Comparison of ENCODE assay signal across 8 cellular contexts in genomic region chr10:92849234-92849525, GRCh38. TPM values are rescaled to one million over a fixed set of nuclear protein-coding genes. Genes with fewer than 3 reads are reported as not detected.
DNase-seq lines count a peak whose midpoint lies in the region; ATAC-seq, FAIRE-seq and TF ChIP-seq lines count a peak whose summit lies in the region.

No MANE protein-coding gene starts in this region.

- TF ChIP-seq CTCF in BJ (IDR thresholded peaks at IDR 0.05; ENCODE audit: insufficient read depth, low read depth, low read length) (no peak), GM12878 (IDR thresholded peaks at IDR 0.05 in 2 of 3, conservative IDR thresholded peaks at IDR 0.05 in 1 of 3; ENCODE audit: control insufficient read depth in 2 of 3, extremely low read depth in 1 of 3, insufficient read depth in 1 of 3, low read depth in 3 of 3, low read length in 3 of 3) (no peak), D721Med (IDR thresholded peaks at IDR 0.05; ENCODE audit: insufficient read depth, missing control alignments) (no peak)

- H3K27ac ChIP-seq in GM12878 (ENCODE audit: control insufficient read depth, insufficient read depth) = no peak overlapping the region

- ATAC-seq in HG03139 (IDR thresholded peaks at IDR 0.05; ENCODE audit: unreplicated experiment) (peak; percentile 16), GM12878 (peak; percentile 7), HG03196 (IDR thresholded peaks at IDR 0.05; ENCODE audit: unreplicated experiment) (no peak), GM18511 (IDR thresholded peaks at IDR 0.05; ENCODE audit: unreplicated experiment) (no peak)

- DNase-seq in BJ (ENCODE audit: low read depth) (no peak), GM12878 (ENCODE audit: low read depth, low spot score) (no peak), midbrain (lab: John Stamatoyannopoulos, UW) (peak; percentile 25), NCI-H187 treated with DMSO at 0.1 percent for 48 hours (lab: John Stamatoyannopoulos, UW) (no peak), D721Med (ENCODE audit: insufficient read length, low spot score) (no peak)

- H2AFZ ChIP-seq in GM12878 (ENCODE audit: control insufficient read depth, low read depth, low read length) = peak overlapping the region; percentile 94

- TF ChIP-seq EP300 in GM12878 (IDR thresholded peaks at IDR 0.05; ENCODE audit: borderline replicate concordance in 1 of 2, control insufficient read depth in 1 of 2, low read depth in 2 of 2, low read length in 2 of 2) = no peak

- CTCF ChIA-PET in BJ (lab: Yijun Ruan, JAX) (interaction anchor here (1.0 to 1.5 kb wide), 4 partner anchors 8 to 27 kb away, joined by 3 to 5 read pairs (median 4); no protein-coding TSS in a partner anchor), GM12878 (lab: Yijun Ruan, JAX) (interaction anchor here (1.1 to 1.8 kb wide), 3 partner anchors 25 to 258 kb away, joined by 3 to 4 read pairs (median 3); no protein-coding TSS in a partner anchor)

- no peaks in the 10 kb centered on the region for H3K79me2 ChIP-seq in GM12878 (ENCODE audit: control insufficient read depth, insufficient read depth, low read length)

- in situ Hi-C loops in GM12878 (cut with MboI) = no loop called here

- POLR2A ChIA-PET in BJ (lab: Charles Lee) = no interaction called here
- POLR2A ChIA-PET in GM12878 (lab: Charles Lee) = interaction anchor here (1.8 kb wide), 1 partner anchor 11 kb away, joined by 7 read pairs; no protein-coding TSS in a partner anchor

- TF ChIP-seq POLR2A in GM12878 (IDR thresholded peaks at IDR 0.05; ENCODE audit: low read depth, low read length) = no peak

- H3K4me3 ChIP-seq in BJ (ENCODE audit: low read depth, low read length) (peak overlapping the region; percentile 95), GM12878 (peak overlapping the region; percentile 93)

- no peaks in the 10 kb centered on the region for H4K20me1 ChIP-seq in GM12878 (ENCODE audit: control insufficient read depth, insufficient read depth)

- SMC1A ChIA-PET in GM12878 (lab: Charles Lee; ENCODE audit: uncharacterized antibody, unreplicated experiment) = interaction anchor here (1.0 to 2.3 kb wide), 3 partner anchors 8 to 258 kb away, joined by 3 to 7 read pairs (median 3); no protein-coding TSS in a partner anchor

- intact Hi-C loops in GM12878 (cut with micrococcal nuclease; ENCODE audit: unreplicated experiment) = loop anchor here (10.0 kb wide), 1 partner anchor 254 kb away; the partner anchor contains the start of gene KIF11

- no peaks in the 10 kb centered on the region; the same call in 2 of the 3 replicates for H3K9me3 ChIP-seq in GM12878 (replicated peaks; ENCODE audit: control insufficient read depth, insufficient read depth, low read length)

- TF ChIP-seq RAD21 in GM12878 (IDR thresholded peaks at IDR 0.05; ENCODE audit: insufficient read depth, low read depth, low read length) = no peak

- peak overlapping the region; percentile 65 for H3K4me2 ChIP-seq in GM12878 (ENCODE audit: control insufficient read depth, insufficient read depth)

- RAD21 ChIA-PET in GM12878 (lab: Charles Lee; ENCODE audit: unreplicated experiment) = interaction anchor here (0.5 kb wide), 1 partner anchor 188 kb away, joined by 3 read pairs; no protein-coding TSS in a partner anchor

- H3K27me3 ChIP-seq in BJ (ENCODE audit: control insufficient read depth, insufficient read depth, low read length) (no peaks in the 10 kb centered on the region), GM12878 (replicated peaks in 1 of 2; ENCODE audit: control insufficient read depth in 2 of 2, insufficient read depth in 2 of 2, low read length in 1 of 2) (no peaks in the 10 kb centered on the region)

- H3K36me3 ChIP-seq in BJ (ENCODE audit: control insufficient read depth, insufficient read depth, low read length) (no peaks in the 10 kb centered on the region), GM12878 (ENCODE audit: control insufficient read depth in 2 of 2, insufficient read depth in 2 of 2, low read length in 1 of 2) (no peaks in the 10 kb centered on the region)

- BruUV-seq in GM12878 (replicated peaks; lab: Mats Ljungman, UMichigan) = no TSS peak

- peaks cover 17% of the 10 kb centered on the region for H3K4me1 ChIP-seq in GM12878 (ENCODE audit: control insufficient read depth, insufficient read depth, low read length)

- 2% methylated on average over 7 of the region's 7 CpGs for WGBS in GM12878 (ENCODE audit: insufficient coverage, insufficient replicate concordance, low lambda C conversion rate, missing lambda C conversion rate)

- peak overlapping the region; percentile 77; the same call in 1 of the 2 replicates for H3K9ac ChIP-seq in GM12878 (ENCODE audit: control insufficient read depth, insufficient read depth, low read length)

- FAIRE-seq in GM12878 (lab: Jason Lieb, UNC) = no peak
- no peak for FAIRE-seq in D721Med (lab: Jason Lieb, UNC)

TF ChIP-seq in GM12878, 131 proteins besides CTCF, POLR2A, EP300 and RAD21 (continues in another document):
- TF ChIP-seq FOXK2 (IDR thresholded peaks at IDR 0.05) (no peak), NFYA (IDR thresholded peaks at IDR 0.05; ENCODE audit: borderline replicate concordance, low read depth, low read length) (no peak), PBX3 (IDR thresholded peaks at IDR 0.05; ENCODE audit: insufficient replicate concordance, low read depth, low read length) (no peak), SMARCA5 (IDR thresholded peaks at IDR 0.05) (no peak)
- TF ChIP-seq, protein P1, sequence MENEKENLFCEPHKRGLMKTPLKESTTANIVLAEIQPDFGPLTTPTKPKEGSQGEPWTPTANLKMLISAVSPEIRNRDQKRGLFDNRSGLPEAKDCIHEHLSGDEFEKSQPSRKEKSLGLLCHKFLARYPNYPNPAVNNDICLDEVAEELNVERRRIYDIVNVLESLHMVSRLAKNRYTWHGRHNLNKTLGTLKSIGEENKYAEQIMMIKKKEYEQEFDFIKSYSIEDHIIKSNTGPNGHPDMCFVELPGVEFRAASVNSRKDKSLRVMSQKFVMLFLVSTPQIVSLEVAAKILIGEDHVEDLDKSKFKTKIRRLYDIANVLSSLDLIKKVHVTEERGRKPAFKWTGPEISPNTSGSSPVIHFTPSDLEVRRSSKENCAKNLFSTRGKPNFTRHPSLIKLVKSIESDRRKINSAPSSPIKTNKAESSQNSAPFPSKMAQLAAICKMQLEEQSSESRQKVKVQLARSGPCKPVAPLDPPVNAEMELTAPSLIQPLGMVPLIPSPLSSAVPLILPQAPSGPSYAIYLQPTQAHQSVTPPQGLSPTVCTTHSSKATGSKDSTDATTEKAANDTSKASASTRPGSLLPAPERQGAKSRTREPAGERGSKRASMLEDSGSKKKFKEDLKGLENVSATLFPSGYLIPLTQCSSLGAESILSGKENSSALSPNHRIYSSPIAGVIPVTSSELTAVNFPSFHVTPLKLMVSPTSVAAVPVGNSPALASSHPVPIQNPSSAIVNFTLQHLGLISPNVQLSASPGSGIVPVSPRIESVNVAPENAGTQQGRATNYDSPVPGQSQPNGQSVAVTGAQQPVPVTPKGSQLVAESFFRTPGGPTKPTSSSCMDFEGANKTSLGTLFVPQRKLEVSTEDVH (IDR thresholded peaks at IDR 0.05; ENCODE audit: low read depth, partially characterized antibody) = no peak
- TF ChIP-seq, protein P2, sequence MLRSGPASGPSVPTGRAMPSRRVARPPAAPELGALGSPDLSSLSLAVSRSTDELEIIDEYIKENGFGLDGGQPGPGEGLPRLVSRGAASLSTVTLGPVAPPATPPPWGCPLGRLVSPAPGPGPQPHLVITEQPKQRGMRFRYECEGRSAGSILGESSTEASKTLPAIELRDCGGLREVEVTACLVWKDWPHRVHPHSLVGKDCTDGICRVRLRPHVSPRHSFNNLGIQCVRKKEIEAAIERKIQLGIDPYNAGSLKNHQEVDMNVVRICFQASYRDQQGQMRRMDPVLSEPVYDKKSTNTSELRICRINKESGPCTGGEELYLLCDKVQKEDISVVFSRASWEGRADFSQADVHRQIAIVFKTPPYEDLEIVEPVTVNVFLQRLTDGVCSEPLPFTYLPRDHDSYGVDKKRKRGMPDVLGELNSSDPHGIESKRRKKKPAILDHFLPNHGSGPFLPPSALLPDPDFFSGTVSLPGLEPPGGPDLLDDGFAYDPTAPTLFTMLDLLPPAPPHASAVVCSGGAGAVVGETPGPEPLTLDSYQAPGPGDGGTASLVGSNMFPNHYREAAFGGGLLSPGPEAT (IDR thresholded peaks at IDR 0.05; ENCODE audit: low read depth) = no peak

RNA-seq across cellular contexts. Expression of gene EXOC6, which starts 0.9 kb away (rescaled TPM):
- polyA plus RNA-seq in BJ (2011; rRNA removed) = 9.6 and 23.8 TPM in 2 replicates
- 13.7 and 26.6 TPM in 2 replicates for polyA minus RNA-seq in BJ (2011; rRNA and poly(A)+ RNA removed)
- total RNA-seq in GM12878 (2013; cell fraction: nucleolus; rRNA removed) = 19.4 and 64.2 TPM in 2 replicates
- 38.0 and 53.8 TPM in 2 replicates for total RNA-seq in GM12878 (2014; rRNA removed)
- total RNA-seq in GM12878 (2014; rRNA removed; fragmentation: Illumina TruSeq; extraction: Trizol) = 20.6 and 25.2 TPM in 2 replicates
- 12.9 TPM in 2 replicates for total RNA-seq in GM12878 (2021)
- 1.9 TPM for polyA plus RNA-seq in GM12878 (2011; ENCODE audit: low read depth)
- 12.9 and 21.2 TPM in 2 replicates for polyA plus RNA-seq in GM12878 (2011; rRNA removed)
- polyA plus RNA-seq in GM12878 (2011; cell fraction: cytosol; rRNA removed) = 3.6 and 16.0 TPM in 2 replicates
- 3.3 and 5.0 TPM in 2 replicates for polyA plus RNA-seq in GM12878 (2011; cell fraction: nucleus; rRNA removed)
- polyA plus RNA-seq in GM12878 (2012) = 2.6 and 4.2 TPM in 2 replicates
- 19.9 and 79.2 TPM in 2 replicates for polyA plus RNA-seq in GM12878 (2014; fragmentation: Illumina TruSeq; extraction: Trizol)
- polyA plus RNA-seq in GM12878 (2014; fragmentation: Nextera tagmentation; extraction: Ambion mirVana) = 1 to 10 TPM; 8.2 to 8.4 TPM
- polyA plus RNA-seq in GM12878 (2014; rRNA removed) = 7.6 and 81.8 TPM in 2 replicates
- polyA plus RNA-seq in GM12878 (2016; fragmentation: Nextera tagmentation; extraction: Ambion mirVana) = 10 to 100 TPM; 13.0 to 13.6 TPM
- 7.3 and 34.6 TPM in 2 replicates for polyA minus RNA-seq in GM12878 (2011; rRNA and poly(A)+ RNA removed)
- 6.3 and 12.2 TPM in 2 replicates for polyA minus RNA-seq in GM12878 (2011; cell fraction: cytosol; rRNA and poly(A)+ RNA removed)
- polyA minus RNA-seq in GM12878 (2011; cell fraction: nucleus; rRNA and poly(A)+ RNA removed) = 8.5 and 10.2 TPM in 2 replicates

Comparison
In these comparisons a context has a peak if more than half of its experiments do, and no peak if none do; other contexts are left out.
1. ATAC-seq: peak in HG03139 (single experiment) and GM12878 (single experiment); none in HG03196 (single experiment) and GM18511 (single experiment).